Comparison of ENCODE assay signal across 1 cellular context in the genomic region with DNA sequence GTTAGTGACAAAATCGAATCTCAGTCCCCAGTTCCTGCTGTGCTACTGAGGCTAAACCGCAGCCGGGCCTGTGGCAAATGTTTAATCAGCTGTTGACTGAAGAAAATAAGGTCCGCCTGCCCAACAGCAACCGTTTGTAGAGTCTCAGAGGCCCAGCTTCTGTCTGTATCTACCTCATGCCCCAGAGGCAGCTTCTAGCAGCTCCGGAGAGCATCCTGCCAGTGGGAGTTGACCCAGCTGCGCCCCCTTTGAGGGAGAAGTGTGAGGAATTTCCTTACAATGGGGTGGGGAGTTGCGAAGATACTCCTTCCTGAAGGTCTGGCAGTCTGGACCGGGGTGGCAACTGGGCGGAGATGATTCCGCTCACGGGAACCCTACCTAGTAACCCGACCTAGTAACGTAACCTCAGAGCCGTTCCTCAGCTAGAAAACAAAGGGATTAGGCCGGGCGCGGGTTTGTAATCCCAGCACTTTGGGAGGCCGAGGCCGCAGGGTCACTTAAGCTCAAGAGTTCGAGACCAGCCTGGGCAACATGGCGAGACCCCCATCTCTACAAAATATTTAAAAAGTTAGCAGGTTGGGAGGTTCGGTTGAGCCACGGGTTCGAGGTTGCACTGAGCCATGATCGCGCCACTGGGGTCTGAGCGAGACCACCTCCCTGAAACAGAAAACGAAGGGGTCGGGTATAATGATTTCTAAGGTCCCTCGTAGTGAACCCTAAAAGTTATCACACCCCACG.
TF ChIP-seq lines count a peak whose summit lies in the region.

No MANE protein-coding gene starts in this region.

TF ChIP-seq in GM12878, 131 proteins besides CTCF, POLR2A, EP300 and RAD21:
- TF ChIP-seq, protein P1, sequence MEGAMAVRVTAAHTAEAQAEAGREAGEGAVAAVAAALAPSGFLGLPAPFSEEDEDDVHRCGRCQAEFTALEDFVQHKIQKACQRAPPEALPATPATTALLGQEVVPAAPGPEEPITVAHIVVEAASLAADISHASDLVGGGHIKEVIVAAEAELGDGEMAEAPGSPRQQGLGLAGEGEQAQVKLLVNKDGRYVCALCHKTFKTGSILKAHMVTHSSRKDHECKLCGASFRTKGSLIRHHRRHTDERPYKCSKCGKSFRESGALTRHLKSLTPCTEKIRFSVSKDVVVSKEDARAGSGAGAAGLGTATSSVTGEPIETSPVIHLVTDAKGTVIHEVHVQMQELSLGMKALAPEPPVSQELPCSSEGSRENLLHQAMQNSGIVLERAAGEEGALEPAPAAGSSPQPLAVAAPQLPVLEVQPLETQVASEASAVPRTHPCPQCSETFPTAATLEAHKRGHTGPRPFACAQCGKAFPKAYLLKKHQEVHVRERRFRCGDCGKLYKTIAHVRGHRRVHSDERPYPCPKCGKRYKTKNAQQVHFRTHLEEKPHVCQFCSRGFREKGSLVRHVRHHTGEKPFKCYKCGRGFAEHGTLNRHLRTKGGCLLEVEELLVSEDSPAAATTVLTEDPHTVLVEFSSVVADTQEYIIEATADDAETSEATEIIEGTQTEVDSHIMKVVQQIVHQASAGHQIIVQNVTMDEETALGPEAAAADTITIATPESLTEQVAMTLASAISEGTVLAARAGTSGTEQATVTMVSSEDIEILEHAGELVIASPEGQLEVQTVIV (IDR thresholded peaks at IDR 0.05; ENCODE audit: borderline replicate concordance, partially characterized antibody): no peak
- TF ChIP-seq, protein P2, sequence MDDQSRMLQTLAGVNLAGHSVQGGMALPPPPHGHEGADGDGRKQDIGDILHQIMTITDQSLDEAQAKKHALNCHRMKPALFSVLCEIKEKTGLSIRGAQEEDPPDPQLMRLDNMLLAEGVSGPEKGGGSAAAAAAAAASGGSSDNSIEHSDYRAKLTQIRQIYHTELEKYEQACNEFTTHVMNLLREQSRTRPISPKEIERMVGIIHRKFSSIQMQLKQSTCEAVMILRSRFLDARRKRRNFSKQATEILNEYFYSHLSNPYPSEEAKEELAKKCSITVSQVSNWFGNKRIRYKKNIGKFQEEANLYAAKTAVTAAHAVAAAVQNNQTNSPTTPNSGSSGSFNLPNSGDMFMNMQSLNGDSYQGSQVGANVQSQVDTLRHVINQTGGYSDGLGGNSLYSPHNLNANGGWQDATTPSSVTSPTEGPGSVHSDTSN (IDR thresholded peaks at IDR 0.05; ENCODE audit: insufficient replicate concordance, low read depth, low read length): peak; percentile 2
- TF ChIP-seq CEBPB (IDR thresholded peaks at IDR 0.05; ENCODE audit: borderline replicate concordance in 1 of 2, low read depth in 2 of 2, low read length in 2 of 2): no peak
- no peak for TF ChIP-seq SUZ12 (IDR thresholded peaks at IDR 0.05; ENCODE audit: unreplicated experiment)
- TF ChIP-seq, protein P3, sequence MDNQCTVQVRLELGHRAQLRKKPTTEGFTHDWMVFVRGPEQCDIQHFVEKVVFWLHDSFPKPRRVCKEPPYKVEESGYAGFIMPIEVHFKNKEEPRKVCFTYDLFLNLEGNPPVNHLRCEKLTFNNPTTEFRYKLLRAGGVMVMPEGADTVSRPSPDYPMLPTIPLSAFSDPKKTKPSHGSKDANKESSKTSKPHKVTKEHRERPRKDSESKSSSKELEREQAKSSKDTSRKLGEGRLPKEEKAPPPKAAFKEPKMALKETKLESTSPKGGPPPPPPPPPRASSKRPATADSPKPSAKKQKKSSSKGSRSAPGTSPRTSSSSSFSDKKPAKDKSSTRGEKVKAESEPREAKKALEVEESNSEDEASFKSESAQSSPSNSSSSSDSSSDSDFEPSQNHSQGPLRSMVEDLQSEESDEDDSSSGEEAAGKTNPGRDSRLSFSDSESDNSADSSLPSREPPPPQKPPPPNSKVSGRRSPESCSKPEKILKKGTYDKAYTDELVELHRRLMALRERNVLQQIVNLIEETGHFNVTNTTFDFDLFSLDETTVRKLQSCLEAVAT (IDR thresholded peaks at IDR 0.05): peak; percentile 82
- no peak for TF ChIP-seq ETV6 (conservative IDR thresholded peaks at IDR 0.05 in 1 of 2, IDR thresholded peaks at IDR 0.05 in 1 of 2; ENCODE audit: borderline replicate concordance in 1 of 2, low read depth in 1 of 2)
- TF ChIP-seq POLR2AphosphoS5 (IDR thresholded peaks at IDR 0.05; ENCODE audit: low read length): 0 out of 2 replicates have a peak, but pooled peaks have one; percentile 43
- TF ChIP-seq, protein P4, sequence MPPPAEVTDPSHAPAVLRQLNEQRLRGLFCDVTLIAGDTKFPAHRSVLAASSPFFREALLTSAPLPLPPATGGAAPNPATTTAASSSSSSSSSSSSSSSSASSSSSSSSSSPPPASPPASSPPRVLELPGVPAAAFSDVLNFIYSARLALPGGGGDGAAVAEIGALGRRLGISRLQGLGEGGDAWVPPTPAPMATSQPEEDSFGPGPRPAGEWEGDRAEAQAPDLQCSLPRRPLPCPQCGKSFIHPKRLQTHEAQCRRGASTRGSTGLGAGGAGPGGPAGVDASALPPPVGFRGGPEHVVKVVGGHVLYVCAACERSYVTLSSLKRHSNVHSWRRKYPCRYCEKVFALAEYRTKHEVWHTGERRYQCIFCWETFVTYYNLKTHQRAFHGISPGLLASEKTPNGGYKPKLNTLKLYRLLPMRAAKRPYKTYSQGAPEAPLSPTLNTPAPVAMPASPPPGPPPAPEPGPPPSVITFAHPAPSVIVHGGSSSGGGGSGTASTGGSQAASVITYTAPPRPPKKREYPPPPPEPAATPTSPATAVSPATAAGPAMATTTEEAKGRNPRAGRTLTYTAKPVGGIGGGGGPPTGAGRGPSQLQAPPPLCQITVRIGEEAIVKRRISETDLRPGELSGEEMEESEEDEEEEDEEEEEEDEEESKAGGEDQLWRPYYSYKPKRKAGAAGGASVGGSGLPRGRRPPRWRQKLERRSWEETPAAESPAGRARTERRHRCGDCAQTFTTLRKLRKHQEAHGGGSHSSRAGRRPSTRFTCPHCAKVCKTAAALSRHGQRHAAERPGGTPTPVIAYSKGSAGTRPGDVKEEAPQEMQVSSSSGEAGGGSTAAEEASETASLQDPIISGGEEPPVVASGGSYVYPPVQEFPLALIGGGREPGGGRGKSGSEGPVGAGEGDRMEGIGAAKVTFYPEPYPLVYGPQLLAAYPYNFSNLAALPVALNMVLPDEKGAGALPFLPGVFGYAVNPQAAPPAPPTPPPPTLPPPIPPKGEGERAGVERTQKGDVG (CRISPR knock-in tag; IDR thresholded peaks at IDR 0.05): no peak
- TF ChIP-seq HCFC1 (IDR thresholded peaks at IDR 0.05; ENCODE audit: low read length): no peak
- 0 out of 2 replicates have a peak, but pooled peaks have one; percentile 8 for TF ChIP-seq CREM (IDR thresholded peaks at IDR 0.05; ENCODE audit: low read depth)
- TF ChIP-seq BHLHE40 (IDR thresholded peaks at IDR 0.05; ENCODE audit: borderline replicate concordance in 1 of 2, low read depth in 2 of 2, low read length in 1 of 2): peak in 1 of 2 experiments; percentile 28; a peak in 1 of 4 replicates
- TF ChIP-seq CBFB (IDR thresholded peaks at IDR 0.05; ENCODE audit: low read depth): peak; percentile 41; the same call in 1 of the 2 replicates
- peak; percentile 84 for TF ChIP-seq RUNX3 (IDR thresholded peaks at IDR 0.05; ENCODE audit: low read length)
- TF ChIP-seq, protein P5, sequence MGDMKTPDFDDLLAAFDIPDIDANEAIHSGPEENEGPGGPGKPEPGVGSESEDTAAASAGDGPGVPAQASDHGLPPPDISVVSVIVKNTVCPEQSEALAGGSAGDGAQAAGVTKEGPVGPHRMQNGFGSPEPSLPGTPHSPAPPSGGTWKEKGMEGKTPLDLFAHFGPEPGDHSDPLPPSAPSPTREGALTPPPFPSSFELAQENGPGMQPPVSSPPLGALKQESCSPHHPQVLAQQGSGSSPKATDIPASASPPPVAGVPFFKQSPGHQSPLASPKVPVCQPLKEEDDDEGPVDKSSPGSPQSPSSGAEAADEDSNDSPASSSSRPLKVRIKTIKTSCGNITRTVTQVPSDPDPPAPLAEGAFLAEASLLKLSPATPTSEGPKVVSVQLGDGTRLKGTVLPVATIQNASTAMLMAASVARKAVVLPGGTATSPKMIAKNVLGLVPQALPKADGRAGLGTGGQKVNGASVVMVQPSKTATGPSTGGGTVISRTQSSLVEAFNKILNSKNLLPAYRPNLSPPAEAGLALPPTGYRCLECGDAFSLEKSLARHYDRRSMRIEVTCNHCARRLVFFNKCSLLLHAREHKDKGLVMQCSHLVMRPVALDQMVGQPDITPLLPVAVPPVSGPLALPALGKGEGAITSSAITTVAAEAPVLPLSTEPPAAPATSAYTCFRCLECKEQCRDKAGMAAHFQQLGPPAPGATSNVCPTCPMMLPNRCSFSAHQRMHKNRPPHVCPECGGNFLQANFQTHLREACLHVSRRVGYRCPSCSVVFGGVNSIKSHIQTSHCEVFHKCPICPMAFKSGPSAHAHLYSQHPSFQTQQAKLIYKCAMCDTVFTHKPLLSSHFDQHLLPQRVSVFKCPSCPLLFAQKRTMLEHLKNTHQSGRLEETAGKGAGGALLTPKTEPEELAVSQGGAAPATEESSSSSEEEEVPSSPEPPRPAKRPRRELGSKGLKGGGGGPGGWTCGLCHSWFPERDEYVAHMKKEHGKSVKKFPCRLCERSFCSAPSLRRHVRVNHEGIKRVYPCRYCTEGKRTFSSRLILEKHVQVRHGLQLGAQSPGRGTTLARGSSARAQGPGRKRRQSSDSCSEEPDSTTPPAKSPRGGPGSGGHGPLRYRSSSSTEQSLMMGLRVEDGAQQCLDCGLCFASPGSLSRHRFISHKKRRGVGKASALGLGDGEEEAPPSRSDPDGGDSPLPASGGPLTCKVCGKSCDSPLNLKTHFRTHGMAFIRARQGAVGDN (IDR thresholded peaks at IDR 0.05): peak; percentile 82
- peak; percentile 23; the same call in 1 of the 2 replicates for TF ChIP-seq SPI1 (IDR thresholded peaks at IDR 0.05; ENCODE audit: borderline replicate concordance, insufficient read depth, low read depth, low read length)
- peak; percentile 59; the same call in 1 of the 2 replicates for TF ChIP-seq SMARCA5 (IDR thresholded peaks at IDR 0.05)
- peak in 1 of 2 experiments; percentile 51; a peak in 2 of 4 replicates for TF ChIP-seq IKZF2 (IDR thresholded peaks at IDR 0.05)
- TF ChIP-seq, protein P6, sequence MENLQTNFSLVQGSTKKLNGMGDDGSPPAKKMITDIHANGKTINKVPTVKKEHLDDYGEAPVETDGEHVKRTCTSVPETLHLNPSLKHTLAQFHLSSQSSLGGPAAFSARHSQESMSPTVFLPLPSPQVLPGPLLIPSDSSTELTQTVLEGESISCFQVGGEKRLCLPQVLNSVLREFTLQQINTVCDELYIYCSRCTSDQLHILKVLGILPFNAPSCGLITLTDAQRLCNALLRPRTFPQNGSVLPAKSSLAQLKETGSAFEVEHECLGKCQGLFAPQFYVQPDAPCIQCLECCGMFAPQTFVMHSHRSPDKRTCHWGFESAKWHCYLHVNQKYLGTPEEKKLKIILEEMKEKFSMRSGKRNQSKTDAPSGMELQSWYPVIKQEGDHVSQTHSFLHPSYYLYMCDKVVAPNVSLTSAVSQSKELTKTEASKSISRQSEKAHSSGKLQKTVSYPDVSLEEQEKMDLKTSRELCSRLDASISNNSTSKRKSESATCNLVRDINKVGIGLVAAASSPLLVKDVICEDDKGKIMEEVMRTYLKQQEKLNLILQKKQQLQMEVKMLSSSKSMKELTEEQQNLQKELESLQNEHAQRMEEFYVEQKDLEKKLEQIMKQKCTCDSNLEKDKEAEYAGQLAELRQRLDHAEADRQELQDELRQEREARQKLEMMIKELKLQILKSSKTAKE (IDR thresholded peaks at IDR 0.05; ENCODE audit: low read depth, poor library complexity, severe bottlenecking): peak; percentile 51
- no peak for TF ChIP-seq BACH1 (IDR thresholded peaks at IDR 0.05; ENCODE audit: borderline replicate concordance)
- TF ChIP-seq SMAD1 (IDR thresholded peaks at IDR 0.05; ENCODE audit: low read depth, partially characterized antibody): peak; percentile 16
